8 cellular contexts compared by ENCODE assay signal in genomic region chr3:50600841-50601591, GRCh38. TPM values are rescaled to one million over a fixed set of nuclear protein-coding genes. Genes with fewer than 3 reads are reported as not detected.
DNase-seq lines count a peak whose midpoint lies in the region; ATAC-seq and TF ChIP-seq lines count a peak whose summit lies in the region.

No MANE protein-coding gene starts in this region.

- H3K36me3 ChIP-seq in HCT116 (ENCODE audit: control insufficient read depth in 1 of 2, insufficient read depth in 2 of 2, low read length in 2 of 2) (no peaks in the 10 kb centered on the region), lower lobe of right lung (peaks cover 21% of the 10 kb centered on the region)

- peak overlapping the region; percentile 25 to 35 for H3K4me3 ChIP-seq in HCT116 (replicated peaks in 1 of 2; ENCODE audit: low read depth in 1 of 2, low read length in 2 of 2)
- H3K4me3 ChIP-seq in lower lobe of right lung, result peak overlapping the region; percentile 29

- H3K27me3 ChIP-seq in HCT116 (ENCODE audit: insufficient read depth, low read length) (no peaks in the 10 kb centered on the region), lower lobe of right lung (ENCODE audit: low read depth) (no peaks in the 10 kb centered on the region)

- no peak for TF ChIP-seq RAD21 in HCT116 (IDR thresholded peaks at IDR 0.05; ENCODE audit: low read depth)

- peak overlapping the region; percentile 67 for H3K9ac ChIP-seq in HCT116 (ENCODE audit: low read length)

- H4K20me1 ChIP-seq in HCT116 (ENCODE audit: insufficient read depth), result no peaks in the 10 kb centered on the region

- RAD21 ChIA-PET in HCT116 (lab: Charles Lee; ENCODE audit: low non-redundant PET in 1 of 2, low total read pairs in 2 of 2, uncharacterized antibody in 2 of 2, unreplicated experiment in 2 of 2), result interaction anchor here (0.7 to 1.6 kb wide), 6 partner anchors 9 to 13 kb away, joined by 3 to 7 read pairs (median 3); partner anchors contain the start of gene CISH (in 2 of the 2)

- no peak overlapping the region for H2AFZ ChIP-seq in HCT116 (ENCODE audit: low read depth, low read length, poor library complexity, severe bottlenecking)

- no peak for TF ChIP-seq POLR2A in HCT116 (IDR thresholded peaks at IDR 0.05; ENCODE audit: borderline replicate concordance, extremely low read depth, insufficient read depth, insufficient read length)

- DNase-seq in COLO668 (lab: John Stamatoyannopoulos, UW; ENCODE audit: unreplicated experiment) (peak; percentile 87), HCT116 (ENCODE audit: low read depth, low spot score) (peak; percentile 77), NCI-H2196 (lab: John Stamatoyannopoulos, UW; ENCODE audit: unreplicated experiment) (peak; percentile 74), chondrocyte (ENCODE audit: low spot score) (no peak), lower lobe of right lung (peak; percentile 96)
- peak; percentile 97 for DNase-seq in activated CD4-positive, alpha-beta T cell treated with anti-CD3 and anti-CD28 coated beads for 48 hours
- DNase-seq in stimulated activated CD4-positive, alpha-beta T cell treated with anti-CD3 and anti-CD28 coated beads, TNF-alpha, amount 100 ng/mL, for 4 hours (ENCODE audit: low read depth in 3 of 3), result peak; percentile 74 to 94 (median 89)

- CTCF ChIA-PET in HCT116 (lab: Charles Lee), result interaction anchor here (1.1 to 3.0 kb wide), 6 partner anchors 9 to 1081 kb away, joined by 3 to 18 read pairs (median 6); partner anchors contain the start of genes CISH and MAPKAPK3

- H3K4me3 Mint-ChIP-seq in chondrocyte (ENCODE audit: unreplicated experiment), result no peak overlapping the region

- H3K27ac Mint-ChIP-seq in chondrocyte (ENCODE audit: unreplicated experiment), result peak overlapping the region; percentile 100

- H3K36me3 Mint-ChIP-seq in chondrocyte (ENCODE audit: low read depth), result no peaks in the 10 kb centered on the region

- intact Hi-C loops in HCT116 (cut with micrococcal nuclease) (loop anchor here (1.0 kb wide), 1 partner anchor 29 kb away; no protein-coding TSS in a partner anchor), lower lobe of right lung (cut with DNase I) (no loop called here)

- peak overlapping the region; percentile 78 for H3K4me2 ChIP-seq in HCT116 (ENCODE audit: low read length)

- no peaks in the 10 kb centered on the region for H3K9me3 ChIP-seq in HCT116 (ENCODE audit: control insufficient read depth in 1 of 2, insufficient read depth in 1 of 2, low read depth in 1 of 2, low read length in 2 of 2)
- H3K9me3 ChIP-seq in lower lobe of right lung, result no peaks in the 10 kb centered on the region

- TF ChIP-seq CTCF in HCT116 (IDR thresholded peaks at IDR 0.05 in 2 of 3, conservative IDR thresholded peaks at IDR 0.05 in 1 of 3; ENCODE audit: borderline replicate concordance in 1 of 3, insufficient read depth in 1 of 3, low read depth in 2 of 3, low read length in 2 of 3), result no peak
- TF ChIP-seq CTCF in chondrocyte (IDR thresholded peaks at IDR 0.05), result no peak
- no peak for TF ChIP-seq CTCF in lower lobe of right lung (IDR thresholded peaks at IDR 0.05)

- H3K4me1 Mint-ChIP-seq in chondrocyte (ENCODE audit: low read depth), result peaks cover 38% of the 10 kb centered on the region

- POLR2A ChIA-PET in HCT116 (lab: Charles Lee), result interaction anchor here (0.7 to 1.6 kb wide), 7 partner anchors 8 to 366 kb away, joined by 3 to 7 read pairs (median 4); partner anchors contain the start of genes CISH and HEMK1

- ATAC-seq in HCT116 (peak; percentile 81), lower lobe of right lung (peak; percentile 83 to 88), HG02938 (IDR thresholded peaks at IDR 0.05; ENCODE audit: unreplicated experiment) (no peak)

- no peaks in the 10 kb centered on the region for H3K27me3 Mint-ChIP-seq in chondrocyte (ENCODE audit: low read depth)

- BruUV-seq in HCT116 (replicated peaks; lab: Mats Ljungman, UMichigan), result no TSS peak

- H3K79me2 ChIP-seq in HCT116 (ENCODE audit: insufficient read depth, low read length), result no peaks in the 10 kb centered on the region

- H3K9me3 Mint-ChIP-seq in chondrocyte (ENCODE audit: low read depth), result no peaks in the 10 kb centered on the region

- H3K9me2 ChIP-seq in HCT116 (ENCODE audit: insufficient read depth), result no peaks in the 10 kb centered on the region

- H3K27ac ChIP-seq in HCT116 (ENCODE audit: low read depth, low read length), result peak overlapping the region; percentile 98
- peak overlapping the region; percentile 94 for H3K27ac ChIP-seq in lower lobe of right lung

- H3K4me1 ChIP-seq in HCT116 (ENCODE audit: control insufficient read depth in 1 of 2, insufficient read depth in 2 of 2, low read length in 2 of 2) (peaks cover 37 to 40% of the 10 kb centered on the region in 2 experiments), lower lobe of right lung (peaks cover 77% of the 10 kb centered on the region)

TF ChIP-seq in HCT116, 20 proteins besides CTCF, POLR2A, EP300 and RAD21:
- no peak for TF ChIP-seq EGR1 (IDR thresholded peaks at IDR 0.05; ENCODE audit: low read depth)
- no peak for TF ChIP-seq SIN3A (IDR thresholded peaks at IDR 0.05; ENCODE audit: low read depth)
- TF ChIP-seq TCF7L2 (IDR thresholded peaks at IDR 0.05; ENCODE audit: borderline replicate concordance, extremely low read depth, insufficient read depth, insufficient read length), result peak; percentile 83
- TF ChIP-seq ZFX (IDR thresholded peaks at IDR 0.05), result peak; percentile 80; the same call in 1 of the 2 replicates
- TF ChIP-seq, protein P1, sequence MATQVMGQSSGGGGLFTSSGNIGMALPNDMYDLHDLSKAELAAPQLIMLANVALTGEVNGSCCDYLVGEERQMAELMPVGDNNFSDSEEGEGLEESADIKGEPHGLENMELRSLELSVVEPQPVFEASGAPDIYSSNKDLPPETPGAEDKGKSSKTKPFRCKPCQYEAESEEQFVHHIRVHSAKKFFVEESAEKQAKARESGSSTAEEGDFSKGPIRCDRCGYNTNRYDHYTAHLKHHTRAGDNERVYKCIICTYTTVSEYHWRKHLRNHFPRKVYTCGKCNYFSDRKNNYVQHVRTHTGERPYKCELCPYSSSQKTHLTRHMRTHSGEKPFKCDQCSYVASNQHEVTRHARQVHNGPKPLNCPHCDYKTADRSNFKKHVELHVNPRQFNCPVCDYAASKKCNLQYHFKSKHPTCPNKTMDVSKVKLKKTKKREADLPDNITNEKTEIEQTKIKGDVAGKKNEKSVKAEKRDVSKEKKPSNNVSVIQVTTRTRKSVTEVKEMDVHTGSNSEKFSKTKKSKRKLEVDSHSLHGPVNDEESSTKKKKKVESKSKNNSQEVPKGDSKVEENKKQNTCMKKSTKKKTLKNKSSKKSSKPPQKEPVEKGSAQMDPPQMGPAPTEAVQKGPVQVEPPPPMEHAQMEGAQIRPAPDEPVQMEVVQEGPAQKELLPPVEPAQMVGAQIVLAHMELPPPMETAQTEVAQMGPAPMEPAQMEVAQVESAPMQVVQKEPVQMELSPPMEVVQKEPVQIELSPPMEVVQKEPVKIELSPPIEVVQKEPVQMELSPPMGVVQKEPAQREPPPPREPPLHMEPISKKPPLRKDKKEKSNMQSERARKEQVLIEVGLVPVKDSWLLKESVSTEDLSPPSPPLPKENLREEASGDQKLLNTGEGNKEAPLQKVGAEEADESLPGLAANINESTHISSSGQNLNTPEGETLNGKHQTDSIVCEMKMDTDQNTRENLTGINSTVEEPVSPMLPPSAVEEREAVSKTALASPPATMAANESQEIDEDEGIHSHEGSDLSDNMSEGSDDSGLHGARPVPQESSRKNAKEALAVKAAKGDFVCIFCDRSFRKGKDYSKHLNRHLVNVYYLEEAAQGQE (IDR thresholded peaks at IDR 0.05; ENCODE audit: low read depth), result no peak
- peak; percentile 57 for TF ChIP-seq POLR2AphosphoS5 (IDR thresholded peaks at IDR 0.05; ENCODE audit: low read depth, low read length)
- TF ChIP-seq SRF (IDR thresholded peaks at IDR 0.05; ENCODE audit: low read depth), result no peak

RNA-seq across cellular contexts. Expression of gene CISH, which starts 10.6 kb away (rescaled TPM):
- total RNA-seq in HCT116 (2021; ENCODE audit: unreplicated experiment) (4.5 TPM), chondrocyte (0.85 to 1.8 TPM (median 1.8 TPM) in 3 replicates), lower lobe of right lung (48.8 TPM)
- 5.0 and 5.1 TPM in 2 replicates for polyA plus RNA-seq in HCT116 (2012)

RNA-seq across cellular contexts. Expression of gene MAPKAPK3, which starts 15.9 kb away (rescaled TPM):
- 87.3 TPM for total RNA-seq in HCT116 (2021; ENCODE audit: unreplicated experiment)
- 79.5 and 97.2 TPM in 2 replicates for polyA plus RNA-seq in HCT116 (2012)
- total RNA-seq in chondrocyte, result 13.6 to 21.2 TPM (median 20.9 TPM) in 3 replicates
- total RNA-seq in lower lobe of right lung, result 68.6 TPM

RNA-seq across cellular contexts. Expression of gene HEMK1, which starts 31.7 kb away (rescaled TPM):
- total RNA-seq in HCT116 (2021; ENCODE audit: unreplicated experiment), result 20.5 TPM
- polyA plus RNA-seq in HCT116 (2012), result 11.3 and 15.1 TPM in 2 replicates
- total RNA-seq in chondrocyte, result 15.1 to 20.1 TPM (median 15.2 TPM) in 3 replicates
- total RNA-seq in lower lobe of right lung, result 28.4 TPM

RNA-seq across cellular contexts. Expression of gene C3orf18, which starts 33.5 kb away (rescaled TPM):
- total RNA-seq in HCT116 (2021; ENCODE audit: unreplicated experiment) (10.1 TPM), chondrocyte (3.2 to 5.8 TPM (median 4.4 TPM) in 3 replicates), lower lobe of right lung (6.7 TPM)
- polyA plus RNA-seq in HCT116 (2012), result 9.5 and 10.5 TPM in 2 replicates
